ENCODE assay signal across 8 cellular contexts in genomic region chr11:19903620-19904069, GRCh38.
DNase-seq lines count a peak whose midpoint lies in the region; TF ChIP-seq lines count a peak whose summit lies in the region.

No MANE protein-coding gene starts in this region.

- in situ Hi-C loops in mammary epithelial cell (cut with MboI; ENCODE audit: low sequenced_read_pairs in 2 of 2) = loop anchor here (5.0 to 25.0 kb wide), 3 partner anchors 336 to 434 kb away; no protein-coding TSS in a partner anchor

- H3K27me3 ChIP-seq in BJ (ENCODE audit: control insufficient read depth, insufficient read depth, low read length) = no peaks in the 10 kb centered on the region
- no peaks in the 10 kb centered on the region for H3K27me3 ChIP-seq in mammary epithelial cell (ENCODE audit: insufficient read depth, low read length)

- no peaks in the 10 kb centered on the region for H4K20me1 ChIP-seq in mammary epithelial cell (ENCODE audit: insufficient read depth, low read length)

- no peaks in the 10 kb centered on the region for H3K9me3 ChIP-seq in mammary epithelial cell (replicated peaks; ENCODE audit: insufficient read depth, low read length)

- WGBS in mammary epithelial cell (ENCODE audit: low coverage, missing lambda C conversion rate) = 7% methylated on average over 1 of the region's 1 CpG

- no peak for DNase-seq in BJ (ENCODE audit: low read depth)
- peak; percentile 14 for DNase-seq in GM19240 (ENCODE audit: insufficient read length, low spot score)
- peak; percentile 67 for DNase-seq in NCI-H1694 (lab: John Stamatoyannopoulos, UW)
- DNase-seq in T1000 (lab: John Stamatoyannopoulos, UW) = peak; percentile 50
- peak; percentile 58 for DNase-seq in mammary epithelial cell
- DNase-seq in kidney tubule cell (ENCODE audit: low spot score) = peak; percentile 71
- DNase-seq in stimulated activated CD4-positive, alpha-beta T cell treated with anti-CD3 and anti-CD28 coated beads, Interleukin-4, amount 100 ng/mL, for 4 hours = peak; percentile 3 to 26
- no peak for DNase-seq in NCI-H1048 (lab: John Stamatoyannopoulos, UW)

- no peak overlapping the region for H3K27ac ChIP-seq in mammary epithelial cell (ENCODE audit: insufficient read depth, low read depth, low read length)

- H3K36me3 ChIP-seq in BJ (ENCODE audit: control insufficient read depth, insufficient read depth, low read length) (no peaks in the 10 kb centered on the region; the same call in 1 of the 2 replicates), mammary epithelial cell (ENCODE audit: insufficient read depth, low read length) (no peaks in the 10 kb centered on the region)

- intact Hi-C loops in mammary epithelial cell (cut with micrococcal nuclease) = loop anchor here (1.0 to 5.0 kb wide), 7 partner anchors 89 to 826 kb away; no protein-coding TSS in a partner anchor

- dilution Hi-C loops in mammary epithelial cell (cut with HindIII; ENCODE audit: low sequenced_read_pairs) = loop anchor here (25.0 kb wide), 1 partner anchor 341 kb away; no protein-coding TSS in a partner anchor

- no peak overlapping the region for H2AFZ ChIP-seq in mammary epithelial cell (ENCODE audit: low read depth, low read length)

- H3K4me2 ChIP-seq in mammary epithelial cell (ENCODE audit: insufficient read depth, low read depth, low read length) = no peak overlapping the region

- TF ChIP-seq CTCF in BJ (IDR thresholded peaks at IDR 0.05; ENCODE audit: insufficient read depth, low read depth, low read length) (peak; percentile 88), mammary epithelial cell (conservative IDR thresholded peaks at IDR 0.05 in 1 of 2, IDR thresholded peaks at IDR 0.05 in 1 of 2; ENCODE audit: extremely low read depth in 1 of 2, insufficient read depth in 1 of 2, low read depth in 1 of 2, low read length in 2 of 2) (peak; percentile 82)

- peaks cover 3% of the 10 kb centered on the region for H3K4me1 ChIP-seq in mammary epithelial cell (ENCODE audit: insufficient read depth, low read length)

- no peak overlapping the region for H3K9ac ChIP-seq in mammary epithelial cell (ENCODE audit: insufficient read depth, low read length)

- POLR2A ChIA-PET in BJ (lab: Charles Lee) = interaction anchor here (0.6 kb wide), 2 partner anchors 20 to 338 kb away, joined by 3 to 4 read pairs; no protein-coding TSS in a partner anchor

- H3K79me2 ChIP-seq in mammary epithelial cell (ENCODE audit: insufficient read depth, low read length) = no peaks in the 10 kb centered on the region

- BruUV-seq in mammary epithelial cell (replicated peaks; lab: Mats Ljungman, UMichigan) = no TSS peak

- H3K4me3 ChIP-seq in BJ (ENCODE audit: low read depth, low read length) = no peak overlapping the region
- H3K4me3 ChIP-seq in mammary epithelial cell (replicated peaks in 1 of 3; ENCODE audit: insufficient read depth in 1 of 3, low read depth in 2 of 3, low read length in 3 of 3) = no peak overlapping the region

- CTCF ChIA-PET in BJ (lab: Yijun Ruan, JAX) (interaction anchor here (0.6 to 9.5 kb wide), 44 partner anchors 10 to 577 kb away, joined by 3 to 119 read pairs (median 4); no protein-coding TSS in a partner anchor), mammary epithelial cell (lab: Charles Lee; ENCODE audit: low non-redundant PET) (interaction anchor here (0.5 to 1.1 kb wide), 11 partner anchors 21 to 885 kb away, joined by 3 to 7 read pairs (median 5); no protein-coding TSS in a partner anchor)

Comparison
In these comparisons a context has a peak if more than half of its experiments do, and no peak if none do; other contexts are left out.
1. DNase-seq: peak in GM19240 (single experiment), NCI-H1694 (single experiment), T1000 (single experiment), mammary epithelial cell (single experiment), kidney tubule cell (single experiment) and stimulated activated CD4-positive, alpha-beta T cell treated with anti-CD3 and anti-CD28 coated beads, Interleukin-4, amount 100 ng/mL, for 4 hours (2 of 2); none in BJ (single experiment) and NCI-H1048 (single experiment).